1 cellular context compared by ENCODE assay signal in the genomic region with DNA sequence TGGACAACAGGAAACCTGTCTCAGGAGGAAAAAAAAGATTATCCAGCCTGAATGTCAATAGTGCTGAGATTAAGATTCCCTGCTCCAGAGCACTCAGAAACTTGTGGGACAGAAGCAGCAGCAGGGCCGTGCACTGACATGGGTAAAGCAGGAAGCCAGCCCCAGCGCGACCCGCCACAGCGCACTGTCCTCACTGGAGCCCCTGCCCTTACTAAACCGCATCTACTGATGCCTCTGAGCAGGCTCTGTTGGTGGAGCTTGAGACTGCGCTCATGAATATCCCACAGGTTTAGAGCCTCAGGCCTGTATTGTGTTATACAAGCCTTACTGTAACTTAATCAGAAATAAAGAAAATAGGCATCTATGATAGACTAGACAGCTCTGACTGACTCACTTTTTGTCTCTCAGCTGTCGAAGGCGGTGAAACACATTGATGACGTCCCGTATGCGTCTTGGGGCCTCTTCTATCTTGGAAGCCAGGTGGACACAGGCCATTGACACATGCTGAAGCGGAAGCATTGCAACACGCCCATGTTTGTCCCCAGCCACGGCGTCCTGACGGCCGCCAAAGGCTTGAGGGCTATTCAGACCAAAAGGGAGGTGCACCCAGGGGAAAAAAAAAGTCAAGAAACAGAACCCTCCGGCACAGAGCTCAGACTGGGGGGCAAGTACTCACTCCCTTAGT.
TF ChIP-seq lines count a peak whose summit lies in the region.

No MANE protein-coding gene starts in this region.

TF ChIP-seq in K562, 482 proteins besides CTCF, POLR2A, EP300 and RAD21 (continued from another document and continues in another):
- TF ChIP-seq ZC3H4 (CRISPR knock-in tag; IDR thresholded peaks at IDR 0.05; ENCODE audit: borderline replicate concordance): no peak
- peak; percentile 60; the same call in 1 of the 2 replicates for TF ChIP-seq MXI1 (IDR thresholded peaks at IDR 0.05; ENCODE audit: low read depth, low read length)
- TF ChIP-seq NR2C2 (CRISPR knock-in tag; IDR thresholded peaks at IDR 0.05): no peak
- TF ChIP-seq NR2C2 (tag; IDR thresholded peaks at IDR 0.05): no peak
- TF ChIP-seq, protein P1, sequence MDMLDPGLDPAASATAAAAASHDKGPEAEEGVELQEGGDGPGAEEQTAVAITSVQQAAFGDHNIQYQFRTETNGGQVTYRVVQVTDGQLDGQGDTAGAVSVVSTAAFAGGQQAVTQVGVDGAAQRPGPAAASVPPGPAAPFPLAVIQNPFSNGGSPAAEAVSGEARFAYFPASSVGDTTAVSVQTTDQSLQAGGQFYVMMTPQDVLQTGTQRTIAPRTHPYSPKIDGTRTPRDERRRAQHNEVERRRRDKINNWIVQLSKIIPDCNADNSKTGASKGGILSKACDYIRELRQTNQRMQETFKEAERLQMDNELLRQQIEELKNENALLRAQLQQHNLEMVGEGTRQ (CRISPR knock-in tag; IDR thresholded peaks at IDR 0.05): no peak
- TF ChIP-seq ZNF707 (CRISPR knock-in tag; conservative IDR thresholded peaks at IDR 0.05): no peak
- TF ChIP-seq LEF1 (IDR thresholded peaks at IDR 0.05): no peak
- no peak for TF ChIP-seq PHF21A (IDR thresholded peaks at IDR 0.05; ENCODE audit: borderline replicate concordance, low read depth)
- no peak for TF ChIP-seq BRF1 (IDR thresholded peaks at IDR 0.05; ENCODE audit: borderline replicate concordance, extremely low read depth, insufficient read length)
- TF ChIP-seq, protein P2, sequence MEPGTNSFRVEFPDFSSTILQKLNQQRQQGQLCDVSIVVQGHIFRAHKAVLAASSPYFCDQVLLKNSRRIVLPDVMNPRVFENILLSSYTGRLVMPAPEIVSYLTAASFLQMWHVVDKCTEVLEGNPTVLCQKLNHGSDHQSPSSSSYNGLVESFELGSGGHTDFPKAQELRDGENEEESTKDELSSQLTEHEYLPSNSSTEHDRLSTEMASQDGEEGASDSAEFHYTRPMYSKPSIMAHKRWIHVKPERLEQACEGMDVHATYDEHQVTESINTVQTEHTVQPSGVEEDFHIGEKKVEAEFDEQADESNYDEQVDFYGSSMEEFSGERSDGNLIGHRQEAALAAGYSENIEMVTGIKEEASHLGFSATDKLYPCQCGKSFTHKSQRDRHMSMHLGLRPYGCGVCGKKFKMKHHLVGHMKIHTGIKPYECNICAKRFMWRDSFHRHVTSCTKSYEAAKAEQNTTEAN (CRISPR knock-in tag; IDR thresholded peaks at IDR 0.05): no peak
- TF ChIP-seq, protein P3, sequence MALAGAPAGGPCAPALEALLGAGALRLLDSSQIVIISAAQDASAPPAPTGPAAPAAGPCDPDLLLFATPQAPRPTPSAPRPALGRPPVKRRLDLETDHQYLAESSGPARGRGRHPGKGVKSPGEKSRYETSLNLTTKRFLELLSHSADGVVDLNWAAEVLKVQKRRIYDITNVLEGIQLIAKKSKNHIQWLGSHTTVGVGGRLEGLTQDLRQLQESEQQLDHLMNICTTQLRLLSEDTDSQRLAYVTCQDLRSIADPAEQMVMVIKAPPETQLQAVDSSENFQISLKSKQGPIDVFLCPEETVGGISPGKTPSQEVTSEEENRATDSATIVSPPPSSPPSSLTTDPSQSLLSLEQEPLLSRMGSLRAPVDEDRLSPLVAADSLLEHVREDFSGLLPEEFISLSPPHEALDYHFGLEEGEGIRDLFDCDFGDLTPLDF (CRISPR knock-in tag; IDR thresholded peaks at IDR 0.05): peak; percentile 12; the same call in 1 of the 2 replicates
- no peak for TF ChIP-seq TCFL5 (CRISPR knock-in tag; conservative IDR thresholded peaks at IDR 0.05)
- TF ChIP-seq PURB (CRISPR knock-in tag; IDR thresholded peaks at IDR 0.05; ENCODE audit: low read depth): no peak
- TF ChIP-seq MED1 (CRISPR knock-in tag; IDR thresholded peaks at IDR 0.05; ENCODE audit: borderline replicate concordance): no peak
- no peak for TF ChIP-seq JUN (IDR thresholded peaks at IDR 0.05; ENCODE audit: borderline replicate concordance, low read depth, low read length)
- TF ChIP-seq JUN (CRISPR knock-in tag; IDR thresholded peaks at IDR 0.05; ENCODE audit: borderline replicate concordance): no peak; the same call in 1 of the 2 replicates
- no peak for TF ChIP-seq KAT2B (IDR thresholded peaks at IDR 0.05; ENCODE audit: low read depth, low read length)
- no peak for TF ChIP-seq HNRNPLL (IDR thresholded peaks at IDR 0.05; ENCODE audit: low read depth, low read length, poor library complexity, severe bottlenecking)
- TF ChIP-seq, protein P4, sequence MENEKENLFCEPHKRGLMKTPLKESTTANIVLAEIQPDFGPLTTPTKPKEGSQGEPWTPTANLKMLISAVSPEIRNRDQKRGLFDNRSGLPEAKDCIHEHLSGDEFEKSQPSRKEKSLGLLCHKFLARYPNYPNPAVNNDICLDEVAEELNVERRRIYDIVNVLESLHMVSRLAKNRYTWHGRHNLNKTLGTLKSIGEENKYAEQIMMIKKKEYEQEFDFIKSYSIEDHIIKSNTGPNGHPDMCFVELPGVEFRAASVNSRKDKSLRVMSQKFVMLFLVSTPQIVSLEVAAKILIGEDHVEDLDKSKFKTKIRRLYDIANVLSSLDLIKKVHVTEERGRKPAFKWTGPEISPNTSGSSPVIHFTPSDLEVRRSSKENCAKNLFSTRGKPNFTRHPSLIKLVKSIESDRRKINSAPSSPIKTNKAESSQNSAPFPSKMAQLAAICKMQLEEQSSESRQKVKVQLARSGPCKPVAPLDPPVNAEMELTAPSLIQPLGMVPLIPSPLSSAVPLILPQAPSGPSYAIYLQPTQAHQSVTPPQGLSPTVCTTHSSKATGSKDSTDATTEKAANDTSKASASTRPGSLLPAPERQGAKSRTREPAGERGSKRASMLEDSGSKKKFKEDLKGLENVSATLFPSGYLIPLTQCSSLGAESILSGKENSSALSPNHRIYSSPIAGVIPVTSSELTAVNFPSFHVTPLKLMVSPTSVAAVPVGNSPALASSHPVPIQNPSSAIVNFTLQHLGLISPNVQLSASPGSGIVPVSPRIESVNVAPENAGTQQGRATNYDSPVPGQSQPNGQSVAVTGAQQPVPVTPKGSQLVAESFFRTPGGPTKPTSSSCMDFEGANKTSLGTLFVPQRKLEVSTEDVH (IDR thresholded peaks at IDR 0.05; ENCODE audit: low read depth, partially characterized antibody): no peak
- TF ChIP-seq ZFX (CRISPR knock-in tag; IDR thresholded peaks at IDR 0.05): 0 out of 2 replicates have a peak, but pooled peaks have one; percentile 26
- TF ChIP-seq, protein P5, sequence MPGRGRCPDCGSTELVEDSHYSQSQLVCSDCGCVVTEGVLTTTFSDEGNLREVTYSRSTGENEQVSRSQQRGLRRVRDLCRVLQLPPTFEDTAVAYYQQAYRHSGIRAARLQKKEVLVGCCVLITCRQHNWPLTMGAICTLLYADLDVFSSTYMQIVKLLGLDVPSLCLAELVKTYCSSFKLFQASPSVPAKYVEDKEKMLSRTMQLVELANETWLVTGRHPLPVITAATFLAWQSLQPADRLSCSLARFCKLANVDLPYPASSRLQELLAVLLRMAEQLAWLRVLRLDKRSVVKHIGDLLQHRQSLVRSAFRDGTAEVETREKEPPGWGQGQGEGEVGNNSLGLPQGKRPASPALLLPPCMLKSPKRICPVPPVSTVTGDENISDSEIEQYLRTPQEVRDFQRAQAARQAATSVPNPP (IDR thresholded peaks at IDR 0.05; ENCODE audit: borderline replicate concordance, insufficient read depth, insufficient read length): no peak
- TF ChIP-seq HMGN3 (IDR thresholded peaks at IDR 0.05; ENCODE audit: borderline replicate concordance, extremely low read depth, insufficient read length, low read depth, low read length): no peak
- no peak for TF ChIP-seq POLR3G (IDR thresholded peaks at IDR 0.05; ENCODE audit: extremely low read depth, insufficient read length, insufficient replicate concordance)
- TF ChIP-seq RNF2 (IDR thresholded peaks at IDR 0.05): no peak
- no peak for TF ChIP-seq BRD9 (IDR thresholded peaks at IDR 0.05; ENCODE audit: low read depth, partially characterized antibody)
- TF ChIP-seq, protein P6, sequence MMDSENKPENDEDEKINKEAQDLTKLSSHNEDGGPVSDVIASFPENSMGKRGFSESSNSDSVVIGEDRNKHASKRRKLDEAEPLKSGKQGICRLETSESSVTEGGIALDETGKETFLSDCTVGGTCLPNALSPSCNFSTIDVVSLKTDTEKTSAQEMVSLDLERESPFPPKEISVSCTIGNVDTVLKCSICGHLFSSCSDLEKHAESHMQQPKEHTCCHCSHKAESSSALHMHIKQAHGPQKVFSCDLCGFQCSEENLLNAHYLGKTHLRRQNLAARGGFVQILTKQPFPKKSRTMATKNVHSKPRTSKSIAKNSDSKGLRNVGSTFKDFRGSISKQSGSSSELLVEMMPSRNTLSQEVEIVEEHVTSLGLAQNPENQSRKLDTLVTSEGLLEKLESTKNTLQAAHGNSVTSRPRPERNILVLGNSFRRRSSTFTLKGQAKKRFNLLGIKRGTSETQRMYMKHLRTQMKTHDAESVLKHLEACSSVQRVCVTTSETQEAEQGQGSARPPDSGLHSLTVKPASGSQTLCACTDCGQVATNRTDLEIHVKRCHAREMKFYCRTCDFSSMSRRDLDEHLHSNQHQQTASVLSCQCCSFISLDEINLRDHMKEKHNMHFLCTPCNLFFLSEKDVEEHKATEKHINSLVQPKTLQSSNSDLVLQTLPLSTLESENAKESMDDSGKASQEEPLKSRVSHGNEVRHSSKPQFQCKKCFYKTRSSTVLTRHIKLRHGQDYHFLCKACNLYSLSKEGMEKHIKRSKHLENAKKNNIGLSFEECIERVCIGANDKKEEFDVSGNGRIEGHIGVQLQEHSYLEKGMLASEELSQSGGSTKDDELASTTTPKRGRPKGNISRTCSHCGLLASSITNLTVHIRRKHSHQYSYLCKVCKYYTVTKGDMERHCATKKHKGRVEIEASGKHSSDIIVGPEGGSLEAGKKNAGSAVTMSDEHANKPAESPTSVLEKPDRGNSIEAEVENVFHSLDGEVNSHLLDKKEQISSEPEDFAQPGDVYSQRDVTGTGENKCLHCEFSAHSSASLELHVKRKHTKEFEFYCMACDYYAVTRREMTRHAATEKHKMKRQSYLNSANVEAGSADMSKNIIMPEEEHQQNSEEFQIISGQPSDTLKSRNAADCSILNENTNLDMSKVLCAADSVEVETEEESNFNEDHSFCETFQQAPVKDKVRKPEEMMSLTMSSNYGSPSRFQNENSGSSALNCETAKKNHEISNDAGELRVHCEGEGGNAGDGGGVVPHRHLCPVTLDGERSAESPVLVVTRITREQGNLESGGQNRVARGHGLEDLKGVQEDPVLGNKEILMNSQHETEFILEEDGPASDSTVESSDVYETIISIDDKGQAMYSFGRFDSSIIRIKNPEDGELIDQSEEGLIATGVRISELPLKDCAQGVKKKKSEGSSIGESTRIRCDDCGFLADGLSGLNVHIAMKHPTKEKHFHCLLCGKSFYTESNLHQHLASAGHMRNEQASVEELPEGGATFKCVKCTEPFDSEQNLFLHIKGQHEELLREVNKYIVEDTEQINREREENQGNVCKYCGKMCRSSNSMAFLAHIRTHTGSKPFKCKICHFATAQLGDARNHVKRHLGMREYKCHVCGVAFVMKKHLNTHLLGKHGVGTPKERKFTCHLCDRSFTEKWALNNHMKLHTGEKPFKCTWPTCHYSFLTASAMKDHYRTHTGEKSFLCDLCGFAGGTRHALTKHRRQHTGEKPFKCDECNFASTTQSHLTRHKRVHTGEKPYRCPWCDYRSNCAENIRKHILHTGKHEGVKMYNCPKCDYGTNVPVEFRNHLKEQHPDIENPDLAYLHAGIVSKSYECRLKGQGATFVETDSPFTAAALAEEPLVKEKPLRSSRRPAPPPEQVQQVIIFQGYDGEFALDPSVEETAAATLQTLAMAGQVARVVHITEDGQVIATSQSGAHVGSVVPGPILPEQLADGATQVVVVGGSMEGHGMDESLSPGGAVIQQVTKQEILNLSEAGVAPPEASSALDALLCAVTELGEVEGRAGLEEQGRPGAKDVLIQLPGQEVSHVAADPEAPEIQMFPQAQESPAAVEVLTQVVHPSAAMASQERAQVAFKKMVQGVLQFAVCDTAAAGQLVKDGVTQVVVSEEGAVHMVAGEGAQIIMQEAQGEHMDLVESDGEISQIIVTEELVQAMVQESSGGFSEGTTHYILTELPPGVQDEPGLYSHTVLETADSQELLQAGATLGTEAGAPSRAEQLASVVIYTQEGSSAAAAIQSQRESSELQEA (IDR thresholded peaks at IDR 0.05; ENCODE audit: low read depth): no peak
- TF ChIP-seq, protein P7, sequence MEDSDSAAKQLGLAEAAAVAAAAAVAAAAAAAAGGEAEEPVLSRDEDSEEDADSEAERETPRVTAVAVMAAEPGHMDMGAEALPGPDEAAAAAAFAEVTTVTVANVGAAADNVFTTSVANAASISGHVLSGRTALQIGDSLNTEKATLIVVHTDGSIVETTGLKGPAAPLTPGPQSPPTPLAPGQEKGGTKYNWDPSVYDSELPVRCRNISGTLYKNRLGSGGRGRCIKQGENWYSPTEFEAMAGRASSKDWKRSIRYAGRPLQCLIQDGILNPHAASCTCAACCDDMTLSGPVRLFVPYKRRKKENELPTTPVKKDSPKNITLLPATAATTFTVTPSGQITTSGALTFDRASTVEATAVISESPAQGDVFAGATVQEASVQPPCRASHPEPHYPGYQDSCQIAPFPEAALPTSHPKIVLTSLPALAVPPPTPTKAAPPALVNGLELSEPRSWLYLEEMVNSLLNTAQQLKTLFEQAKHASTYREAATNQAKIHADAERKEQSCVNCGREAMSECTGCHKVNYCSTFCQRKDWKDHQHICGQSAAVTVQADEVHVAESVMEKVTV (CRISPR knock-in tag; IDR thresholded peaks at IDR 0.05): no peak
- no peak for TF ChIP-seq ZNF134 (CRISPR knock-in tag; conservative IDR thresholded peaks at IDR 0.05)
- no peak for TF ChIP-seq ZNF124 (CRISPR knock-in tag; IDR thresholded peaks at IDR 0.05)
- TF ChIP-seq SIRT6 (IDR thresholded peaks at IDR 0.05; ENCODE audit: low read depth, low read length): no peak
- no peak for TF ChIP-seq ETS2 (tag; IDR thresholded peaks at IDR 0.05; ENCODE audit: borderline replicate concordance, poor library complexity, severe bottlenecking)
- no peak for TF ChIP-seq NFIX (CRISPR knock-in tag; IDR thresholded peaks at IDR 0.05; ENCODE audit: low read depth)
- TF ChIP-seq, protein P8, sequence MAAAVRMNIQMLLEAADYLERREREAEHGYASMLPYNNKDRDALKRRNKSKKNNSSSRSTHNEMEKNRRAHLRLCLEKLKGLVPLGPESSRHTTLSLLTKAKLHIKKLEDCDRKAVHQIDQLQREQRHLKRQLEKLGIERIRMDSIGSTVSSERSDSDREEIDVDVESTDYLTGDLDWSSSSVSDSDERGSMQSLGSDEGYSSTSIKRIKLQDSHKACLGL (CRISPR knock-in tag; IDR thresholded peaks at IDR 0.05; ENCODE audit: borderline replicate concordance, poor library complexity, severe bottlenecking): peak; percentile 40
- no peak for TF ChIP-seq PRPF4 (IDR thresholded peaks at IDR 0.05; ENCODE audit: insufficient read depth, low read depth, low read length, poor library complexity, severe bottlenecking)
